Comparison of ENCODE assay signal across 1 cellular context in the genomic region with DNA sequence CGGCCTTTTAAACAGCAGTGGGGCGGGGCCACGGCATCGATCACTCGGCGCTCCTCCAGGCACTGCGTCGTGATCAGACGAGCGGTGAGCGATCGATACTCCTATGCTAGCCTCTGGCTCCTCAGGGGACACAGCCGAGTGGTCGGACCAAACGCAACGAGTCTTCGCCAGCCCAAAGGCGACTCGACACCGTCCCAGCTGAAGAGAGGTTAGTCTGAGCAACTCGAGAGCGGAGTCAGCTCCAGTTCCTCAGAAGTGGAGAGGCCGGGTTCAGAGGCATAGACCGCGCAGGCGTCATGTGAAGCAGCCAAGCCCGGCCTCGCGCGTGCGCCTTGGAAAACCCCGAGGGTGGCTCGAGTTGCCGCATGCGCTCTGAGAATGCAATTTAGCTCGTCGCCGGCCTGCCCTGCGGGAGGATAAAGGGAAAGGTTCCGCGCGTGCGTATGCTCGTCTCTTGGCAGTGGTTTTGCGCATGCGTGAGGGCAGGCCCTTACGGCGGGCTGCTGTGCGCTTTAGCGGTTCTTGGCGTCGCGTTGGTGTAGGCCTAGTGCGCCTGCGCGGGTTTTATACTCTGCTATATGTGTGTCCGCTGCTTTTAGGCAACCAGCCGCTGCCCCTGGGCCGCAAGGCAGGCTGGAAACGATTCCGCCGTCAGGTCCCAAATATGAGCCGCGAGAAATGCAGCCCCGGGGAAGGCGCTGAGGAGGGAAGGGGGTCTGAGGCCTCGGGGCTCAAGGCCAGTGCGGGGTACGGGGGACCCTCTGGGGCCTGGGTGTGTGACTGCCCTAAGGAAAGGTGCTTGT.
TF ChIP-seq lines count a peak whose summit lies in the region.

A gene (plus strand): TSS at position 98 of the 803 bp plus-strand sequence. CDS start 6,598 bp downstream, outside the sequence.

TF ChIP-seq in HCT116, 20 proteins besides CTCF, POLR2A, EP300 and RAD21 (continued from another document):
- TF ChIP-seq EGR1 (IDR thresholded peaks at IDR 0.05; ENCODE audit: low read depth) (no peak), FOSL1 (IDR thresholded peaks at IDR 0.05; ENCODE audit: low read depth) (no peak), ELF1 (IDR thresholded peaks at IDR 0.05; ENCODE audit: borderline replicate concordance, low read depth) (no peak), YY1 (IDR thresholded peaks at IDR 0.05; ENCODE audit: extremely low read depth, insufficient replicate concordance, low read depth, low read length) (peak; percentile 80)
- TF ChIP-seq, protein P1, sequence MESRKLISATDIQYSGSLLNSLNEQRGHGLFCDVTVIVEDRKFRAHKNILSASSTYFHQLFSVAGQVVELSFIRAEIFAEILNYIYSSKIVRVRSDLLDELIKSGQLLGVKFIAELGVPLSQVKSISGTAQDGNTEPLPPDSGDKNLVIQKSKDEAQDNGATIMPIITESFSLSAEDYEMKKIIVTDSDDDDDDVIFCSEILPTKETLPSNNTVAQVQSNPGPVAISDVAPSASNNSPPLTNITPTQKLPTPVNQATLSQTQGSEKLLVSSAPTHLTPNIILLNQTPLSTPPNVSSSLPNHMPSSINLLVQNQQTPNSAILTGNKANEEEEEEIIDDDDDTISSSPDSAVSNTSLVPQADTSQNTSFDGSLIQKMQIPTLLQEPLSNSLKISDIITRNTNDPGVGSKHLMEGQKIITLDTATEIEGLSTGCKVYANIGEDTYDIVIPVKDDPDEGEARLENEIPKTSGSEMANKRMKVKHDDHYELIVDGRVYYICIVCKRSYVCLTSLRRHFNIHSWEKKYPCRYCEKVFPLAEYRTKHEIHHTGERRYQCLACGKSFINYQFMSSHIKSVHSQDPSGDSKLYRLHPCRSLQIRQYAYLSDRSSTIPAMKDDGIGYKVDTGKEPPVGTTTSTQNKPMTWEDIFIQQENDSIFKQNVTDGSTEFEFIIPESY (IDR thresholded peaks at IDR 0.05; ENCODE audit: extremely low read depth, insufficient replicate concordance, low read length) = no peak
